In genomic region chr9:76605271-76605670, GRCh38 we compare ENCODE assay signal across 14 cellular contexts.
DNase-seq lines count a peak whose midpoint lies in the region; ATAC-seq and TF ChIP-seq lines count a peak whose summit lies in the region.
"Had no signal": no experiment of that assay in that cellular context is flagged by ENCODE, and none has a peak within 500 bp of the region (broad histone marks: within the 10 kb centered on the region; RNA-seq: fewer than 3 reads in every experiment).

No MANE protein-coding gene starts in this region.

- H3K4me1 Mint-ChIP-seq in naive thymus-derived CD4-positive, alpha-beta T cell = peaks cover 0 to 6% (median 0%) of the 10 kb centered on the region in 7 donors
- H3K4me1 Mint-ChIP-seq in T-helper 2 cell treated with Interferon-gamma antibody and Interleukin-4, amounts not matched to agents 5 μg/mL and 100 μg/mL, for 36 hours (ENCODE audit: low read depth) = peaks cover 4% of the 10 kb centered on the region

- ATAC-seq in GM21737 (IDR thresholded peaks at IDR 0.05; ENCODE audit: unreplicated experiment) (peak; percentile 76), HG03354 (IDR thresholded peaks at IDR 0.05; ENCODE audit: poor library complexity, severe bottlenecking, unreplicated experiment) (peak; percentile 63)
- ATAC-seq in naive thymus-derived CD4-positive, alpha-beta T cell = peak; percentile 31

- DNase-seq in NOMO-1 treated with DMSO at 0.1 percent for 48 hours (lab: John Stamatoyannopoulos, UW; ENCODE audit: unreplicated experiment) (peak; percentile 52), NOMO-1 treated with dmso at 0.1 percent for 144 hours (lab: John Stamatoyannopoulos, UW; ENCODE audit: unreplicated experiment) (no peak), transverse colon (no peak), D341Med (ENCODE audit: low spot score) (no peak)
- no peak for DNase-seq in naive thymus-derived CD4-positive, alpha-beta T cell
- DNase-seq in T-helper 2 cell treated with Interferon-gamma antibody and Interleukin-4, amounts not matched to agents 5 μg/mL and 100 μg/mL, for 36 hours (ENCODE audit: low spot score) = no peak
- DNase-seq: activated naive CD4-positive, alpha-beta T cell treated with anti-CD3 and anti-CD28 coated beads for 36 hours; cerebellar nuclear complex; GM23248; kidney; NCI-H2029 had no signal

- H3K9me3 ChIP-seq in naive thymus-derived CD4-positive, alpha-beta T cell (ENCODE audit: control insufficient read depth in 2 of 3, low read length in 3 of 3) = no peaks in the 10 kb centered on the region
- H3K9me3 ChIP-seq in transverse colon = no peaks in the 10 kb centered on the region

- H3K4me3 Mint-ChIP-seq in naive thymus-derived CD4-positive, alpha-beta T cell = no peak overlapping the region
- H3K4me3 Mint-ChIP-seq in T-helper 2 cell treated with Interferon-gamma antibody and Interleukin-4, amounts not matched to agents 5 μg/mL and 100 μg/mL, for 36 hours = no peak overlapping the region
- H3K4me3 Mint-ChIP-seq: activated naive CD4-positive, alpha-beta T cell treated with anti-CD3 and anti-CD28 coated beads for 36 hours had no signal

- no peak for TF ChIP-seq CTCF in transverse colon (IDR thresholded peaks at IDR 0.05)

- no peaks in the 10 kb centered on the region for H3K36me3 Mint-ChIP-seq in naive thymus-derived CD4-positive, alpha-beta T cell
- no peaks in the 10 kb centered on the region for H3K36me3 Mint-ChIP-seq in T-helper 2 cell treated with Interferon-gamma antibody and Interleukin-4, amounts not matched to agents 5 μg/mL and 100 μg/mL, for 36 hours (ENCODE audit: low read depth)

- H3K36me3 ChIP-seq in naive thymus-derived CD4-positive, alpha-beta T cell (ENCODE audit: control insufficient read depth in 2 of 3, insufficient read depth in 3 of 3, low read length in 3 of 3) = no peaks in the 10 kb centered on the region
- no peaks in the 10 kb centered on the region for H3K36me3 ChIP-seq in transverse colon

- no peaks in the 10 kb centered on the region for H3K27me3 ChIP-seq in naive thymus-derived CD4-positive, alpha-beta T cell (ENCODE audit: control insufficient read depth in 2 of 2, insufficient read depth in 2 of 2, low read length in 2 of 2)
- no peaks in the 10 kb centered on the region for H3K27me3 ChIP-seq in transverse colon

- TF ChIP-seq EP300 in transverse colon (IDR thresholded peaks at IDR 0.05; ENCODE audit: low read depth) = no peak

- WGBS in transverse colon (ENCODE audit: low coverage in 1 of 2), 2 donors = 61 to 67% methylated on average over 3 of the region's 3 CpGs

- H3K27ac ChIP-seq in naive thymus-derived CD4-positive, alpha-beta T cell (ENCODE audit: low read depth, low read length) = no peak overlapping the region
- no peak overlapping the region for H3K27ac ChIP-seq in transverse colon
- H3K27ac ChIP-seq: 22Rv1, GM23248 had no signal

- peaks cover 0 to 2% (median 0%) of the 10 kb centered on the region in 11 donors for H3K9me3 Mint-ChIP-seq in naive thymus-derived CD4-positive, alpha-beta T cell
- H3K9me3 Mint-ChIP-seq in T-helper 2 cell treated with Interferon-gamma antibody and Interleukin-4, amounts not matched to agents 5 μg/mL and 100 μg/mL, for 36 hours = no peaks in the 10 kb centered on the region
- H3K9me3 Mint-ChIP-seq: activated naive CD4-positive, alpha-beta T cell treated with anti-CD3 and anti-CD28 coated beads for 36 hours had no signal

- TF ChIP-seq POLR2A in transverse colon (IDR thresholded peaks at IDR 0.05) = no peak

- H3K27ac Mint-ChIP-seq in naive thymus-derived CD4-positive, alpha-beta T cell = no peak overlapping the region
- H3K27ac Mint-ChIP-seq in T-helper 2 cell treated with Interferon-gamma antibody and Interleukin-4, amounts not matched to agents 5 μg/mL and 100 μg/mL, for 36 hours = no peak overlapping the region
- H3K27ac Mint-ChIP-seq: activated naive CD4-positive, alpha-beta T cell treated with anti-CD3 and anti-CD28 coated beads for 36 hours had no signal

- POLR2A ChIA-PET in naive thymus-derived CD4-positive, alpha-beta T cell (lab: Charles Lee) = no interaction called here

- peaks cover 4 to 27% (median 11%) of the 10 kb centered on the region in 5 donors for H3K27me3 Mint-ChIP-seq in naive thymus-derived CD4-positive, alpha-beta T cell
- peaks cover 16% of the 10 kb centered on the region for H3K27me3 Mint-ChIP-seq in T-helper 2 cell treated with Interferon-gamma antibody and Interleukin-4, amounts not matched to agents 5 μg/mL and 100 μg/mL, for 36 hours (ENCODE audit: low read depth)

- no peak overlapping the region for H3K4me3 ChIP-seq in naive thymus-derived CD4-positive, alpha-beta T cell (ENCODE audit: low read length)
- no peak overlapping the region for H3K4me3 ChIP-seq in transverse colon
- H3K4me3 ChIP-seq: GM23248 had no signal

- CTCF ChIA-PET in naive thymus-derived CD4-positive, alpha-beta T cell (lab: Charles Lee) = no interaction called here

- intact Hi-C loops in naive thymus-derived CD4-positive, alpha-beta T cell (cut with micrococcal nuclease) = no loop called here
- intact Hi-C loops in transverse colon (cut with DNase I; ENCODE audit: low total_unique reads) = no loop called here

- no peaks in the 10 kb centered on the region for H3K4me1 ChIP-seq in naive thymus-derived CD4-positive, alpha-beta T cell (ENCODE audit: control insufficient read depth in 2 of 2, insufficient read depth in 2 of 2, low read length in 2 of 2)
- peaks cover 0 to 9% (median 7%) of the 10 kb centered on the region in 4 donors for H3K4me1 ChIP-seq in transverse colon

- in situ Hi-C loops in transverse colon (cut with MboI; ENCODE audit: low pct_ligation_motif_present in 1 of 4, low pct_unique_long_range_greater_than_20kb in 1 of 4, low sequenced_read_pairs in 3 of 4) = loop anchor here in 1 of 4 donors (25.0 kb wide), 2 partner anchors 107 to 143 kb away; partner anchors contain the start of gene GCNT1
